In genomic region chr7:106772655-106773108, GRCh38 we compare ENCODE assay signal across 14 cellular contexts.
DNase-seq lines count a peak whose midpoint lies in the region; TF ChIP-seq lines count a peak whose summit lies in the region.
"Had no signal": no experiment of that assay in that cellular context is flagged by ENCODE, and none has a peak within 500 bp of the region (broad histone marks: within the 10 kb centered on the region; RNA-seq: fewer than 3 reads in every experiment).

No MANE protein-coding gene starts in this region.

- no peak overlapping the region for H3K4me3 ChIP-seq in BJ (ENCODE audit: low read depth, low read length)
- H3K4me3 ChIP-seq in mesodermal cell (ENCODE audit: extremely low read depth, insufficient read depth, low read length, poor library complexity, severe bottlenecking) = no peak overlapping the region
- no peak overlapping the region for H3K4me3 ChIP-seq in effector memory CD4-positive, alpha-beta T cell (ENCODE audit: insufficient read depth, low read depth, low read length, poor library complexity, severe bottlenecking)
- H3K4me3 ChIP-seq: body of pancreas, heart right ventricle, mucosa of descending colon had no signal

- H3K36me3 ChIP-seq in BJ (ENCODE audit: control insufficient read depth, insufficient read depth, low read length) (no peaks in the 10 kb centered on the region), mesodermal cell (ENCODE audit: control insufficient read depth, insufficient read depth, low read length) (no peaks in the 10 kb centered on the region)
- H3K36me3 ChIP-seq in effector memory CD4-positive, alpha-beta T cell (ENCODE audit: control insufficient read depth, insufficient read depth, low read length) = no peaks in the 10 kb centered on the region
- H3K36me3 ChIP-seq: heart right ventricle had no signal

- no peak for TF ChIP-seq RAD21 in Ishikawa (IDR thresholded peaks at IDR 0.05; ENCODE audit: low read depth)

- H3K4me1 ChIP-seq in mesodermal cell (ENCODE audit: control insufficient read depth, insufficient read depth, low read length, poor library complexity, severe bottlenecking) = peaks cover 36% of the 10 kb centered on the region
- peaks cover 8% of the 10 kb centered on the region for H3K4me1 ChIP-seq in effector memory CD4-positive, alpha-beta T cell (ENCODE audit: control insufficient read depth, insufficient read depth, low read length, poor library complexity, severe bottlenecking)
- H3K4me1 ChIP-seq: body of pancreas had no signal

- DNase-seq in BJ (ENCODE audit: low read depth) = peak; percentile 53
- DNase-seq in cerebellar cortex (ENCODE audit: low spot score) = peak; percentile 73
- DNase-seq in effector memory CD4-positive, alpha-beta T cell = no peak
- DNase-seq in NCI-H1092 (lab: John Stamatoyannopoulos, UW) = no peak
- DNase-seq in inferior parietal cortex (ENCODE audit: extremely low spot score) = no peak
- DNase-seq in pons (ENCODE audit: low spot score) = no peak
- DNase-seq: activated B cell treated with CpG ODN at 0.5 μM for 24 hours, body of pancreas, DMS153, heart right ventricle, KG1, mucosa of descending colon had no signal

- TF ChIP-seq EP300 in Ishikawa (IDR thresholded peaks at IDR 0.05; ENCODE audit: borderline replicate concordance) = no peak

- no peak for TF ChIP-seq CTCF in BJ (IDR thresholded peaks at IDR 0.05; ENCODE audit: insufficient read depth, low read depth, low read length)

- peaks cover 9% of the 10 kb centered on the region for H3K9me3 ChIP-seq in mesodermal cell (ENCODE audit: control insufficient read depth, low read length)
- no peaks in the 10 kb centered on the region for H3K9me3 ChIP-seq in effector memory CD4-positive, alpha-beta T cell (ENCODE audit: control insufficient read depth, low read length)
- H3K9me3 ChIP-seq: body of pancreas, heart right ventricle, mucosa of descending colon had no signal

- CTCF ChIA-PET in BJ (lab: Yijun Ruan, JAX) = no interaction called here

- POLR2A ChIA-PET in BJ (lab: Charles Lee) = no interaction called here

- 100% methylated on average over 1 of the region's 3 CpGs for WGBS in mesodermal cell (ENCODE audit: insufficient coverage in 2 of 2), 2 experiments

- peak overlapping the region; percentile 75 for H3K27ac ChIP-seq in mesodermal cell (ENCODE audit: low read depth, low read length, severe bottlenecking)
- no peak overlapping the region for H3K27ac ChIP-seq in effector memory CD4-positive, alpha-beta T cell (ENCODE audit: insufficient read depth, low read length, poor library complexity, severe bottlenecking)
- H3K27ac ChIP-seq: body of pancreas, heart right ventricle had no signal

- H3K27me3 ChIP-seq in BJ (ENCODE audit: control insufficient read depth, insufficient read depth, low read length) = no peaks in the 10 kb centered on the region
- H3K27me3 ChIP-seq in effector memory CD4-positive, alpha-beta T cell (replicated peaks; ENCODE audit: control insufficient read depth, insufficient read depth, low read length, poor library complexity, severe bottlenecking) = no peaks in the 10 kb centered on the region
- H3K27me3 ChIP-seq: body of pancreas, heart right ventricle had no signal

TF ChIP-seq in Ishikawa, 13 proteins besides CTCF, POLR2A, EP300 and RAD21:
- peak; percentile 62 for TF ChIP-seq TEAD4 (IDR thresholded peaks at IDR 0.05)
- no peak for TF ChIP-seq CREB1 (IDR thresholded peaks at IDR 0.05; ENCODE audit: low read depth)
TF ChIP-seq in Ishikawa: peak in this region for 1.

Comparison
In these comparisons a context has a peak if more than half of its experiments do, and no peak if none do; other contexts are left out.
1. DNase-seq: peak in BJ (single experiment) and cerebellar cortex (single experiment); none in effector memory CD4-positive, alpha-beta T cell (0 of 3), NCI-H1092 (single experiment), inferior parietal cortex (single experiment) and pons (single experiment).